27 cellular contexts compared by ENCODE assay signal in the genomic region with DNA sequence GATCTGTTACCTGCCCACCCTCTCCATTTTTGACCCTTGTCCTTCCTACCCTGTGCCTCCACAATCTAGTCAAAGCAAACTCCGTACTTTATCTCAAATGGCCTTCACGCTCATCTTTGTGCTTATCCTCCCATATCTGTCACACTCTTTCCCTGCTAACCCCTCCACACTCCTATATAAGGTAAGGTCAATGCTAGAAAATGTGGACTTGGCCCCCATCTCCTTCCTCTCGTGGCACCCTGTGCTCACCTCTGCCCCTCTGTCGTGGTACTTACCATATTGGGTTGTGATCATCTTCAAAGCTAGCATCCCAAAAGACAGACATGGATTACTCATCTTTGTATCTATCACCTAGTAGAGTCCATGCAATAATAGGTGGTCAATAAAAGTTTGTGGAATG.
"Had no signal": no experiment of that assay in that cellular context is flagged by ENCODE, and none has a peak within 500 bp of the region (broad histone marks: within the 10 kb centered on the region; RNA-seq: fewer than 3 reads in every experiment).

No MANE protein-coding gene starts in this region.

- H3K36me3 ChIP-seq: stomach, suprapubic skin, thoracic aorta, thyroid gland, tibial artery, tibial nerve, transverse colon, upper lobe of left lung, upper lobe of right lung, uterus, vagina had no signal

- H3K4me3 ChIP-seq: stomach, suprapubic skin, testis, thoracic aorta, thyroid gland, tibial artery, tibial nerve, transverse colon, upper lobe of left lung, upper lobe of right lung, uterus, vagina had no signal

- H3K27me3 ChIP-seq: stomach, suprapubic skin, testis, thyroid gland, tibial artery, tibial nerve, upper lobe of left lung, upper lobe of right lung, uterus, vagina had no signal

- H3K9me3 ChIP-seq: stomach, suprapubic skin, testis, thoracic aorta, thyroid gland, tibial artery, tibial nerve, transverse colon, upper lobe of left lung, upper lobe of right lung, uterus, vagina had no signal

- DNase-seq: stimulated activated CD4-positive, alpha-beta T cell treated with anti-CD3 and anti-CD28 coated beads, Interleukin-2, amount 100 ng/mL, for 48 hours; stimulated activated CD4-positive, alpha-beta T cell treated with anti-CD3 and anti-CD28 coated beads, Interleukin-4, amount 100 ng/mL, for 1 hour; stimulated activated CD4-positive, alpha-beta T cell treated with anti-CD3 and anti-CD28 coated beads, Interleukin-4, amount 100 ng/mL, for 24 hours; stimulated activated CD4-positive, alpha-beta T cell treated with anti-CD3 and anti-CD28 coated beads, Interleukin-4, amount 100 ng/mL, for 4 hours; stimulated activated CD8-positive, alpha-beta memory T cell treated with anti-CD3 and anti-CD28 coated beads, Interleukin-4, amount 100 ng/mL, for 48 hours; stimulated activated naive B cell treated with anti-CD40 and anti-IgM and Interleukin-4, amounts not matched to agents 10 μg/mL and 1 μg/mL and 100 μg/mL, for 72 hours; stimulated activated naive CD4-positive, alpha-beta T cell; stimulated activated naive CD4-positive, alpha-beta T cell treated with Interleukin-2 at 50 U/mL for 16 hours; stimulated activated naive CD8-positive, alpha-beta T cell treated with anti-CD3 and anti-CD28 coated beads, Interleukin-15, amount 100 ng/mL, for 72 hours; stimulated activated naive CD8-positive, alpha-beta T cell treated with anti-CD3 and anti-CD28 coated beads, Interleukin-15, Interleukin-2, amounts not matched to agents 100 U/mL and 50 U/mL, for 24 hours; stomach; substantia nigra; testis; thyroid gland; tibial artery; transverse colon; trophoblast cell; upper lobe of left lung; upper lobe of right lung; uterus had no signal

- H3K4me1 ChIP-seq: testis, transverse colon, upper lobe of right lung, uterus had no signal

- FAIRE-seq: urothelium cell line had no signal

- H3K27ac ChIP-seq: stomach, suprapubic skin, testis, thoracic aorta, thyroid gland, tibial artery, tibial nerve, transverse colon, upper lobe of left lung, upper lobe of right lung, uterus, vagina had no signal

- ATAC-seq: stimulated activated effector memory CD8-positive, alpha-beta T cell treated with anti-CD3 and anti-CD28 coated beads, Interleukin-12 subunit alpha, Interleukin-12 subunit beta, amount 100 ng/mL, for 72 hours; stimulated activated memory B cell treated with anti-CD40 and anti-IgM and Interleukin-4, amounts not matched to agents 10 μg/mL and 1 μg/mL and 100 μg/mL, for 72 hours; stimulated activated naive B cell treated with anti-CD40 and anti-IgM and Interleukin-4, amounts not matched to agents 10 μg/mL and 1 μg/mL and 100 μg/mL, for 72 hours; stimulated activated naive CD8-positive, alpha-beta T cell treated with anti-CD3 and anti-CD28 coated beads, Interleukin-15, amount 100 ng/mL, for 72 hours; stimulated activated naive CD8-positive, alpha-beta T cell treated with anti-CD3 and anti-CD28 coated beads, Interleukin-15, Interleukin-2, amounts not matched to agents 100 U/mL and 50 U/mL, for 24 hours; upper lobe of right lung had no signal
